ENCODE assay signal across 8 cellular contexts in the genomic region with DNA sequence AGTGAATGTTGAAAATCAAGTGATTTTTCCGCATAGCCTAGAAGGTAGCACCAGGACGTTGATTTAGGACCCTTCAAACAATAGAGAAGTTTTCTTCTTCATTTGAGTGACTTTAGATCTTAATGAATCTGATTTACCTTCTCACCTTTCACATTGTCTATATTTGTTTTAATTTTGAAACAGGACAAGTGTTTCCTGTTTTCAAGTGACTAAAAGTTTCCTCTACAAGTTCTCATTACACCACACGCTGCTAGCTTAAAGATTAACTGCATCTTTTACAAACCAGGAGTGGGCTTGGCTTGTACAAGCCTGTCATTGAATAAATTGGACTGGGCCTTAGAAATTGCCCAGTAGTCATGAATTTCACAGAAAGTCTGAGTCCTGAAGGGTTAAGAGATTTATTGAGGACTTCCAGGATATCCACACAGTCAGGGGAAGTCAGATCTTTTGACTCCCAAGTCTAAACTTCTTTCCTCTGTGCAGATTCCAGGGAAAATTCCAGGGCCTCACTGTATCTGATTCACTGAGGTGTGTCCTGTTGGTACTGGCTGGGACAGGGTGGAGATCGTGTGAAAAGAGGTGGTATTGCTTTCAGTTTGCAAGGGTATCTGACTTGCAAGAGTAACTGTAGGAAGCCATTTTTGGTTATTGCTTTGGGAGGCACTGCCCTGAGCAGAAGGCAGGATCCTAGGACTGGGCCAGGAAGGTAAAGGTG. TPM values are rescaled to one million over a fixed set of nuclear protein-coding genes. Genes with fewer than 3 reads are reported as not detected.
DNase-seq lines count a peak whose midpoint lies in the region; ATAC-seq and TF ChIP-seq lines count a peak whose summit lies in the region.

No MANE protein-coding gene starts in this region.

- in situ Hi-C loops in KBM-7 (cut with MboI; ENCODE audit: low pct_unique_long_range_greater_than_20kb, low sequenced_read_pairs): no loop called here

- H4K20me1 ChIP-seq in osteoblast (ENCODE audit: insufficient read depth, low read length): no peaks in the 10 kb centered on the region

- H3K4me1 ChIP-seq in cardiac muscle cell (ENCODE audit: low read depth) (peaks cover 31% of the 10 kb centered on the region), heart left ventricle (peaks cover 0 to 17% (median 0%) of the 10 kb centered on the region in 12 donors), upper lobe of right lung (no peaks in the 10 kb centered on the region), osteoblast (ENCODE audit: insufficient read depth, low read length) (no peaks in the 10 kb centered on the region)

- H3K27me3 ChIP-seq in cardiac muscle cell (peaks cover 10% of the 10 kb centered on the region), heart left ventricle (peaks cover 0 to 36% (median 10%) of the 10 kb centered on the region in 9 donors), upper lobe of right lung (peaks cover 22% of the 10 kb centered on the region), osteoblast (ENCODE audit: insufficient read depth, low read length) (peaks cover 19% of the 10 kb centered on the region)

- H3K9me3 ChIP-seq in cardiac muscle cell (ENCODE audit: low read depth): no peaks in the 10 kb centered on the region
- no peaks in the 10 kb centered on the region for H3K9me3 ChIP-seq in heart left ventricle
- H3K9me3 ChIP-seq in upper lobe of right lung: no peaks in the 10 kb centered on the region
- no peaks in the 10 kb centered on the region for H3K9me3 ChIP-seq in osteoblast (ENCODE audit: low read depth, low read length)

- peaks cover 46% of the 10 kb centered on the region for H3K4me1 Mint-ChIP-seq in activated CD4-positive, alpha-beta memory T cell treated with anti-CD3 and anti-CD28 coated beads, Interleukin-2, amount 10 ng/mL, durations not matched to agents 7 days and 5 days

- H2AFZ ChIP-seq in osteoblast (ENCODE audit: low read length): no peak overlapping the region

- no peak overlapping the region for H3K4me2 ChIP-seq in osteoblast (ENCODE audit: insufficient read depth, low read length)

- peak overlapping the region; percentile 81 for H3K27ac Mint-ChIP-seq in activated CD4-positive, alpha-beta memory T cell treated with anti-CD3 and anti-CD28 coated beads, Interleukin-2, amount 10 ng/mL, durations not matched to agents 7 days and 5 days

- intact Hi-C loops in heart left ventricle (cut with DNase I) (loop anchor here in 1 of 10 donors (10.0 kb wide), 1 partner anchor 147 kb away; no protein-coding TSS in a partner anchor), upper lobe of right lung (cut with DNase I) (no loop called here)

- H3K36me3 Mint-ChIP-seq in activated CD4-positive, alpha-beta memory T cell treated with anti-CD3 and anti-CD28 coated beads, Interleukin-2, amount 10 ng/mL, durations not matched to agents 7 days and 5 days (ENCODE audit: low read depth): peaks cover 9% of the 10 kb centered on the region

- ATAC-seq in heart left ventricle: no peak
- ATAC-seq in HG02981 (IDR thresholded peaks at IDR 0.05; ENCODE audit: unreplicated experiment): peak; percentile 52
- peak; percentile 42 for ATAC-seq in upper lobe of right lung

- CTCF ChIA-PET in activated CD4-positive, alpha-beta memory T cell treated with anti-CD3 and anti-CD28 coated beads, Interleukin-2, amount 10 ng/mL, durations not matched to agents 7 days and 5 days (lab: Charles Lee): no interaction called here

- peaks cover 25% of the 10 kb centered on the region for H3K27me3 Mint-ChIP-seq in activated CD4-positive, alpha-beta memory T cell treated with anti-CD3 and anti-CD28 coated beads, Interleukin-2, amount 10 ng/mL, durations not matched to agents 7 days and 5 days

- H3K4me3 ChIP-seq in cardiac muscle cell (no peak overlapping the region), heart left ventricle (no peak overlapping the region), upper lobe of right lung (no peak overlapping the region), osteoblast (ENCODE audit: insufficient read depth, low read length) (no peak overlapping the region)

- DNase-seq in cardiac muscle cell (ENCODE audit: low read depth in 1 of 2, low spot score in 1 of 2) (no peak), heart left ventricle (no peak), upper lobe of right lung (no peak), osteoblast (ENCODE audit: insufficient read length, low spot score, missing footprints) (no peak), KBM-7 (no peak), NCI-H526 (lab: John Stamatoyannopoulos, UW) (no peak)
- no peak for DNase-seq in activated CD4-positive, alpha-beta memory T cell treated with anti-CD3 and anti-CD28 coated beads, Interleukin-2, amount 10 ng/mL, durations not matched to agents 7 days and 5 days

- no peak for TF ChIP-seq CTCF in cardiac muscle cell (IDR thresholded peaks at IDR 0.05; ENCODE audit: low read depth, low read length)
- no peak for TF ChIP-seq CTCF in heart left ventricle (IDR thresholded peaks at IDR 0.05)
- TF ChIP-seq CTCF in upper lobe of right lung (IDR thresholded peaks at IDR 0.05): no peak
- TF ChIP-seq CTCF in osteoblast (IDR thresholded peaks at IDR 0.05; ENCODE audit: extremely low read depth, low read depth, low read length): no peak

- POLR2A ChIA-PET in activated CD4-positive, alpha-beta memory T cell treated with anti-CD3 and anti-CD28 coated beads, Interleukin-2, amount 10 ng/mL, durations not matched to agents 7 days and 5 days (lab: Charles Lee): no interaction called here

- no peak for TF ChIP-seq POLR2A in heart left ventricle (IDR thresholded peaks at IDR 0.05)

- H3K79me2 ChIP-seq in osteoblast (ENCODE audit: insufficient read depth, low read length): no peaks in the 10 kb centered on the region

- H3K36me3 ChIP-seq in cardiac muscle cell (no peaks in the 10 kb centered on the region), heart left ventricle (no peaks in the 10 kb centered on the region), upper lobe of right lung (no peaks in the 10 kb centered on the region), osteoblast (ENCODE audit: insufficient read depth, low read length) (no peaks in the 10 kb centered on the region)

- peak overlapping the region; percentile 29 for H3K4me3 Mint-ChIP-seq in activated CD4-positive, alpha-beta memory T cell treated with anti-CD3 and anti-CD28 coated beads, Interleukin-2, amount 10 ng/mL, durations not matched to agents 7 days and 5 days

- WGBS in heart left ventricle, 4 donors: 59 to 67% (median 63%) methylated on average over 4 of the region's 4 CpGs

- H3K27ac ChIP-seq in cardiac muscle cell (peak overlapping the region; percentile 90), heart left ventricle (no peak overlapping the region), upper lobe of right lung (peak overlapping the region; percentile 42), osteoblast (ENCODE audit: low read depth, low read length) (no peak overlapping the region)

- peaks cover 11% of the 10 kb centered on the region for H3K9me3 Mint-ChIP-seq in activated CD4-positive, alpha-beta memory T cell treated with anti-CD3 and anti-CD28 coated beads, Interleukin-2, amount 10 ng/mL, durations not matched to agents 7 days and 5 days

RNA-seq across cellular contexts. Expression of a gene that starts 3.4 kb away (rescaled TPM):
- 24.6 and 44.6 TPM in 2 replicates for total RNA-seq in cardiac muscle cell
- 11.6 and 16.2 TPM in 2 replicates for polyA plus RNA-seq in cardiac muscle cell
- total RNA-seq in heart left ventricle: 10 to 100 TPM in 7 of 9 donors, 1 to 10 TPM in 2; 4.7 to 25.8 (median 12.4) TPM
- polyA plus RNA-seq in heart left ventricle: 10 to 100 TPM in 1 of 2 donors, 1 to 10 TPM in 1; 1.6 to 13.6 TPM
- 1 to 10 TPM; 2.7 to 3.1 TPM for total RNA-seq in activated CD4-positive, alpha-beta memory T cell treated with anti-CD3 and anti-CD28 coated beads, Interleukin-2, amount 10 ng/mL, durations not matched to agents 7 days and 5 days
- 38.1 TPM for total RNA-seq in upper lobe of right lung
- total RNA-seq in osteoblast: not detected in 2 replicates

Comparison
In these comparisons a context has a peak if more than half of its experiments do, and no peak if none do; other contexts are left out.
1. H3K27ac ChIP-seq: peak in cardiac muscle cell (single experiment) and upper lobe of right lung (single experiment); none in heart left ventricle (0 of 12) and osteoblast (single experiment).
2. ATAC-seq: peak in HG02981 (single experiment) and upper lobe of right lung (single experiment); none in heart left ventricle (0 of 4).